In genomic region chr2:48530033-48530804, GRCh38 we compare ENCODE assay signal across 8 cellular contexts. TPM values are rescaled to one million over a fixed set of nuclear protein-coding genes. Genes with fewer than 3 reads are reported as not detected.
A peak's percentile ranks its signal among the peaks of the same experiment; 100 is the strongest.
DNase-seq lines count a peak whose midpoint lies in the region; ATAC-seq and TF ChIP-seq lines count a peak whose summit lies in the region.

Gene STON1, plus strand, starts transcription at chr2:48530154. Its CDS starts 50,480 bp downstream, at chr2:48580634.

- peak; percentile 49 to 65 for ATAC-seq in CD4-positive, CD25-positive, alpha-beta regulatory T cell (ENCODE audit: low read depth in 2 of 2)
- ATAC-seq in GM21390 (IDR thresholded peaks at IDR 0.05; ENCODE audit: unreplicated experiment) = peak; percentile 59
- ATAC-seq in PC-3 = peak; percentile 50
- ATAC-seq in right cardiac atrium = peak; percentile 79 to 81
- no peak for ATAC-seq in GM21825 (IDR thresholded peaks at IDR 0.05; ENCODE audit: unreplicated experiment)

- H3K27me3 Mint-ChIP-seq in CD4-positive, CD25-positive, alpha-beta regulatory T cell = no peaks in the 10 kb centered on the region
- no peaks in the 10 kb centered on the region for H3K27me3 Mint-ChIP-seq in activated naive CD8-positive, alpha-beta T cell

- peak within 1 kb of the TSS; percentile 98 for H2AFZ ChIP-seq in PC-3 (ENCODE audit: low read length)

- H3K4me3 ChIP-seq in CD4-positive, CD25-positive, alpha-beta regulatory T cell (ENCODE audit: low read depth, low read length) = peak within 1 kb of the TSS; percentile 7
- H3K4me3 ChIP-seq in PC-3 (ENCODE audit: low read length) = peak within 1 kb of the TSS; percentile 92
- peak within 1 kb of the TSS; percentile 86 for H3K4me3 ChIP-seq in right cardiac atrium (ENCODE audit: low read length)
- peak within 1 kb of the TSS; percentile 65 for H3K4me3 ChIP-seq in rectal smooth muscle tissue (ENCODE audit: low read length)

- POLR2A ChIA-PET in PC-3 (lab: Charles Lee; ENCODE audit: unreplicated experiment) = no interaction called here

- H4K20me1 ChIP-seq in PC-3 (ENCODE audit: low read length) = no peaks in the 10 kb centered on the region

- peak within 1 kb of the TSS in 2 of 3 donors; percentile 32 to 87 for H3K27ac Mint-ChIP-seq in CD4-positive, CD25-positive, alpha-beta regulatory T cell
- peak within 1 kb of the TSS; percentile 58 for H3K27ac Mint-ChIP-seq in activated naive CD8-positive, alpha-beta T cell

- TF ChIP-seq CTCF in PC-3 (conservative IDR thresholded peaks at IDR 0.05; ENCODE audit: low read depth, low read length) = no peak

- H3K4me2 ChIP-seq in PC-3 (ENCODE audit: low read length) = peak within 1 kb of the TSS; percentile 99

- CTCF ChIA-PET in PC-3 (lab: Charles Lee) = no interaction called here

- H3K27ac ChIP-seq in CD4-positive, CD25-positive, alpha-beta regulatory T cell (ENCODE audit: insufficient read depth, low read length, poor library complexity, severe bottlenecking) = no peak within 1 kb of the TSS
- H3K27ac ChIP-seq in PC-3 (ENCODE audit: low read length) = peak within 1 kb of the TSS; percentile 45
- peak within 1 kb of the TSS; percentile 74 for H3K27ac ChIP-seq in right cardiac atrium (ENCODE audit: low read length)
- peak within 1 kb of the TSS; percentile 90 for H3K27ac ChIP-seq in rectal smooth muscle tissue (ENCODE audit: low read depth, low read length)

- H3F3A ChIP-seq in PC-3 (ENCODE audit: low read length, unreplicated experiment) = no peaks in the 10 kb centered on the region

- H3K9me2 ChIP-seq in PC-3 (replicated peaks; ENCODE audit: low read length) = no peaks in the 10 kb centered on the region

- H3K4me1 Mint-ChIP-seq in CD4-positive, CD25-positive, alpha-beta regulatory T cell = peaks cover 0 to 26% (median 9%) of the 10 kb centered on the region in 4 donors
- peaks cover 20% of the 10 kb centered on the region for H3K4me1 Mint-ChIP-seq in activated naive CD8-positive, alpha-beta T cell (ENCODE audit: low read depth)

- peaks cover 11% of the 10 kb centered on the region for H3K36me3 Mint-ChIP-seq in CD4-positive, CD25-positive, alpha-beta regulatory T cell
- H3K36me3 Mint-ChIP-seq in activated naive CD8-positive, alpha-beta T cell = peaks cover 6% of the 10 kb centered on the region

- peak; percentile 9 to 56 (median 16) for DNase-seq in CD4-positive, CD25-positive, alpha-beta regulatory T cell
- peak; percentile 12 for DNase-seq in PC-3
- peak; percentile 65 to 87 (median 86) for DNase-seq in right cardiac atrium
- DNase-seq in cerebellar cortex (ENCODE audit: low spot score) = no peak

- H3K9ac ChIP-seq in PC-3 (ENCODE audit: low read length) = peak within 1 kb of the TSS; percentile 66
- peak within 1 kb of the TSS; percentile 12 for H3K9ac ChIP-seq in rectal smooth muscle tissue (ENCODE audit: low read length)

- WGBS in right cardiac atrium = under 1% methylated on average over 59 of the region's 62 CpGs

- H3K9me3 Mint-ChIP-seq in CD4-positive, CD25-positive, alpha-beta regulatory T cell = peaks cover 0 to 3% (median 0%) of the 10 kb centered on the region in 7 donors
- no peaks in the 10 kb centered on the region for H3K9me3 Mint-ChIP-seq in activated naive CD8-positive, alpha-beta T cell (ENCODE audit: low read depth)

- H3K27me3 ChIP-seq in CD4-positive, CD25-positive, alpha-beta regulatory T cell (ENCODE audit: control insufficient read depth, insufficient read depth, low read length) = no peaks in the 10 kb centered on the region
- H3K27me3 ChIP-seq in PC-3 (ENCODE audit: low read length) = no peaks in the 10 kb centered on the region
- no peaks in the 10 kb centered on the region for H3K27me3 ChIP-seq in right cardiac atrium (ENCODE audit: control insufficient read depth, insufficient read depth)
- no peaks in the 10 kb centered on the region for H3K27me3 ChIP-seq in rectal smooth muscle tissue (ENCODE audit: control insufficient read depth, insufficient read depth, low read length)

- H3K36me3 ChIP-seq in CD4-positive, CD25-positive, alpha-beta regulatory T cell (ENCODE audit: control insufficient read depth, insufficient read depth, low read length) = no peaks in the 10 kb centered on the region
- H3K36me3 ChIP-seq in PC-3 (ENCODE audit: low read depth, low read length) (no peaks in the 10 kb centered on the region), rectal smooth muscle tissue (ENCODE audit: control insufficient read depth, insufficient read depth, low read length) (no peaks in the 10 kb centered on the region)

- no TSS peak for BruUV-seq in PC-3 (replicated peaks; lab: Mats Ljungman, UMichigan)

- H3K4me1 ChIP-seq in CD4-positive, CD25-positive, alpha-beta regulatory T cell (ENCODE audit: control insufficient read depth, insufficient read depth, low read length, poor library complexity, severe bottlenecking) = peaks cover 7% of the 10 kb centered on the region
- H3K4me1 ChIP-seq in PC-3 (ENCODE audit: insufficient read depth, low read length) (peaks cover 14% of the 10 kb centered on the region), right cardiac atrium (ENCODE audit: control insufficient read depth, insufficient read depth, low read length) (peaks cover 14% of the 10 kb centered on the region), rectal smooth muscle tissue (ENCODE audit: control insufficient read depth, insufficient read depth, low read length) (peaks cover 22% of the 10 kb centered on the region)

- H3K9me3 ChIP-seq in CD4-positive, CD25-positive, alpha-beta regulatory T cell (ENCODE audit: control insufficient read depth in 2 of 2, low read length in 2 of 2) = no peaks in the 10 kb centered on the region
- H3K9me3 ChIP-seq in PC-3 (ENCODE audit: low read length) (no peaks in the 10 kb centered on the region), right cardiac atrium (ENCODE audit: control insufficient read depth, low read length) (no peaks in the 10 kb centered on the region)

- H3K4me3 Mint-ChIP-seq in CD4-positive, CD25-positive, alpha-beta regulatory T cell = peak within 1 kb of the TSS; percentile 83 to 93 (median 88)
- H3K4me3 Mint-ChIP-seq in activated naive CD8-positive, alpha-beta T cell = peak within 1 kb of the TSS; percentile 83

- intact Hi-C loops in PC-3 (cut with micrococcal nuclease) (loop anchor here (2.0 to 5.0 kb wide), 2 partner anchors 19 to 57 kb away; no protein-coding TSS in a partner anchor), right cardiac atrium (cut with DNase I) (loop anchor here in 2 of 4 donors (10.0 kb wide), 2 partner anchors 55 kb away; no protein-coding TSS in a partner anchor)

- H3K79me2 ChIP-seq in PC-3 (ENCODE audit: low read length) = no peaks in the 10 kb centered on the region

RNA-seq across cellular contexts. Expression of gene STON1, which starts in this region (rescaled TPM):
- 3.4 TPM for total RNA-seq in CD4-positive, CD25-positive, alpha-beta regulatory T cell
- under 1 TPM; 0.07 to 0.57 (median 0.14) TPM for polyA plus RNA-seq in CD4-positive, CD25-positive, alpha-beta regulatory T cell
- total RNA-seq in PC-3 (2014; rRNA removed) = 1.2 TPM in 2 replicates
- 10 to 100 TPM in 3 of 4 donors, 1 to 10 TPM in 1; 8.8 to 18.0 (median 13.1) TPM for total RNA-seq in right cardiac atrium
- polyA plus RNA-seq in right cardiac atrium = 5.9 TPM

Comparison
In these comparisons a context has a peak if more than half of its experiments do, and no peak if none do; other contexts are left out.
1. H3K4me3 ChIP-seq: peak in every context shown above with its lines; median percentile 92 in PC-3; 86 in right cardiac atrium; 65 in rectal smooth muscle tissue; 7 in CD4-positive, CD25-positive, alpha-beta regulatory T cell.